8 cellular contexts compared by ENCODE assay signal in genomic region chr12:4849024-4849594, GRCh38.
DNase-seq lines count a peak whose midpoint lies in the region; ATAC-seq and TF ChIP-seq lines count a peak whose summit lies in the region.

No MANE protein-coding gene starts in this region.

- POLR2A ChIA-PET in activated B cell treated with CpG ODN at 0.5 μM for 24 hours (lab: Charles Lee): interaction anchor here (0.6 to 0.7 kb wide), 2 partner anchors 20 to 25 kb away, joined by 4 to 7 read pairs; no protein-coding TSS in a partner anchor
- POLR2A ChIA-PET in activated CD4-positive, alpha-beta memory T cell treated with anti-CD3 and anti-CD28 coated beads for 36 hours (lab: Charles Lee): no interaction called here

- ATAC-seq in activated B cell treated with CpG ODN at 0.5 μM for 24 hours (ENCODE audit: low read depth): peak; percentile 40
- no peak for ATAC-seq in GM18517 (IDR thresholded peaks at IDR 0.05; ENCODE audit: unreplicated experiment)

- peaks cover 3% of the 10 kb centered on the region for H3K4me1 Mint-ChIP-seq in activated B cell treated with CpG ODN at 0.5 μM for 24 hours
- H3K4me1 Mint-ChIP-seq in activated CD4-positive, alpha-beta memory T cell treated with anti-CD3 and anti-CD28 coated beads for 36 hours (ENCODE audit: low read depth): no peaks in the 10 kb centered on the region

- no peak overlapping the region for H3K4me3 Mint-ChIP-seq in activated B cell treated with CpG ODN at 0.5 μM for 24 hours
- no peak overlapping the region for H3K4me3 Mint-ChIP-seq in activated CD4-positive, alpha-beta memory T cell treated with anti-CD3 and anti-CD28 coated beads for 36 hours

- intact Hi-C loops in activated B cell treated with CpG ODN at 0.5 μM for 24 hours (cut with micrococcal nuclease): no loop called here
- intact Hi-C loops in activated CD4-positive, alpha-beta memory T cell treated with anti-CD3 and anti-CD28 coated beads for 36 hours (cut with micrococcal nuclease): no loop called here

- DNase-seq in NOMO-1 treated with DMSO at 0.1 percent for 48 hours (lab: John Stamatoyannopoulos, UW; ENCODE audit: unreplicated experiment) (peak; percentile 36), NOMO-1 treated with dmso at 0.1 percent for 144 hours (lab: John Stamatoyannopoulos, UW; ENCODE audit: unreplicated experiment) (no peak), Kasumi-1 (lab: John Stamatoyannopoulos, UW) (peak; percentile 20 to 24), activated B cell treated with CpG ODN at 0.5 μM for 24 hours (no peak), islet precursor cell (peak; percentile 16)
- DNase-seq in activated CD4-positive, alpha-beta memory T cell treated with anti-CD3 and anti-CD28 coated beads for 36 hours: no peak
- no peak for DNase-seq in activated CD8-positive, alpha-beta memory T cell treated with anti-CD3 and anti-CD28 coated beads, Interleukin-2, amount 50 U/mL, for 4 hours

- H3K9me3 Mint-ChIP-seq in activated B cell treated with CpG ODN at 0.5 μM for 24 hours: no peaks in the 10 kb centered on the region
- no peaks in the 10 kb centered on the region for H3K9me3 Mint-ChIP-seq in activated CD4-positive, alpha-beta memory T cell treated with anti-CD3 and anti-CD28 coated beads for 36 hours

- CTCF ChIA-PET in activated B cell treated with CpG ODN at 0.5 μM for 24 hours (lab: Charles Lee): interaction anchor here (0.7 to 1.7 kb wide), 8 partner anchors 9 to 37 kb away, joined by 3 to 21 read pairs (median 4); no protein-coding TSS in a partner anchor
- CTCF ChIA-PET in activated CD4-positive, alpha-beta memory T cell treated with anti-CD3 and anti-CD28 coated beads for 36 hours (lab: Charles Lee): interaction anchor here (0.6 to 1.7 kb wide), 9 partner anchors 9 to 201 kb away, joined by 3 to 15 read pairs (median 4); partner anchors contain the start of genes AKAP3 and NDUFA9

- H3K27me3 Mint-ChIP-seq in activated B cell treated with CpG ODN at 0.5 μM for 24 hours: no peaks in the 10 kb centered on the region
- H3K27me3 Mint-ChIP-seq in activated CD4-positive, alpha-beta memory T cell treated with anti-CD3 and anti-CD28 coated beads for 36 hours: no peaks in the 10 kb centered on the region

- no peak overlapping the region for H3K27ac Mint-ChIP-seq in activated B cell treated with CpG ODN at 0.5 μM for 24 hours
- no peak overlapping the region for H3K27ac Mint-ChIP-seq in activated CD4-positive, alpha-beta memory T cell treated with anti-CD3 and anti-CD28 coated beads for 36 hours

- H3K36me3 Mint-ChIP-seq in activated B cell treated with CpG ODN at 0.5 μM for 24 hours (ENCODE audit: low read depth): no peaks in the 10 kb centered on the region
- no peaks in the 10 kb centered on the region for H3K36me3 Mint-ChIP-seq in activated CD4-positive, alpha-beta memory T cell treated with anti-CD3 and anti-CD28 coated beads for 36 hours

- peak; percentile 61 for TF ChIP-seq CTCF in activated B cell treated with CpG ODN at 0.5 μM for 24 hours (IDR thresholded peaks at IDR 0.05)

Comparison
In these comparisons a context has a peak if more than half of its experiments do, and no peak if none do; other contexts are left out.
1. DNase-seq: peak in NOMO-1 treated with DMSO at 0.1 percent for 48 hours (single experiment), Kasumi-1 (2 of 2) and islet precursor cell (single experiment); none in NOMO-1 treated with dmso at 0.1 percent for 144 hours (single experiment), activated B cell treated with CpG ODN at 0.5 μM for 24 hours (single experiment), activated CD4-positive, alpha-beta memory T cell treated with anti-CD3 and anti-CD28 coated beads for 36 hours (single experiment) and activated CD8-positive, alpha-beta memory T cell treated with anti-CD3 and anti-CD28 coated beads, Interleukin-2, amount 50 U/mL, for 4 hours (single experiment).